Comparison of ENCODE assay signal across 1 cellular context in the genomic region with DNA sequence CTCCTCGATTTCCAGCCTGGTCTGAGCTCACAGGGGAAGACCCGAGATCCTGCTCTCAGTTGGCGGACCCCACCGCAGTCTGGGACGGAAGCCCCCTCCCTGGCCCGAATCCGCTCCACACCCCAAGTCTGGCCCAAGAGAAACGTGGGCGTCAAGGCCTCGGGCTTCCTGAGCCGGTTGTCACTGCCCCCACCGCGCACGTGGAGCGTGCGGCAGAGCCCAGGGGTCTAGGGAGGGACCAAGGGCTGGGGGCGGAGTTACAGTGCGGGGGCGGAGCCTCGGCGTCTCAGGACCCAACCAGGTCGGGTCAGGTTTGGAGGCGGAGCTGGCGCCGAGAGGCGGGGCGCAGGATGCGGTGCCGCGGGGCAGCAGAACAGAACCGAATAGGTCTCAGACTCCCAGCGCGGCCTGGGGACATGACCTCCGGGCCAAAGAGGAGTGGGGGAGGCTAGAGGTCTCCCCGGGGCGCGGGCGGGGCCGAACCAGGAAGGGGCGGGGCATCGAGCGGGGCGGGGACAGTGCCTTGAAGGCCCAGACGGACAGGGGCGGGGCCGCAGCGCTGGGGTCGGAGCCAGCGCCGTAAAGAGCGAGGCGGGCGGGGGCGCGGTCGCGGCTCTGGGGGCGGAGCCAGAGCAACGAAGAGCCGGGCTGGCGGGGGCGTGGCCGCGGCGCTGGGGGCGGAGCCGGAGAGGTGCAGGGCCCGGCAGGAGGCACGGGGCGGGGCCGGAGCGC.
TF ChIP-seq lines count a peak whose summit lies in the region.

No MANE protein-coding gene starts in this region.

TF ChIP-seq in HepG2, 621 proteins besides CTCF, POLR2A, EP300 and RAD21 (continued from another document and continues in another):
- TF ChIP-seq, protein P1, sequence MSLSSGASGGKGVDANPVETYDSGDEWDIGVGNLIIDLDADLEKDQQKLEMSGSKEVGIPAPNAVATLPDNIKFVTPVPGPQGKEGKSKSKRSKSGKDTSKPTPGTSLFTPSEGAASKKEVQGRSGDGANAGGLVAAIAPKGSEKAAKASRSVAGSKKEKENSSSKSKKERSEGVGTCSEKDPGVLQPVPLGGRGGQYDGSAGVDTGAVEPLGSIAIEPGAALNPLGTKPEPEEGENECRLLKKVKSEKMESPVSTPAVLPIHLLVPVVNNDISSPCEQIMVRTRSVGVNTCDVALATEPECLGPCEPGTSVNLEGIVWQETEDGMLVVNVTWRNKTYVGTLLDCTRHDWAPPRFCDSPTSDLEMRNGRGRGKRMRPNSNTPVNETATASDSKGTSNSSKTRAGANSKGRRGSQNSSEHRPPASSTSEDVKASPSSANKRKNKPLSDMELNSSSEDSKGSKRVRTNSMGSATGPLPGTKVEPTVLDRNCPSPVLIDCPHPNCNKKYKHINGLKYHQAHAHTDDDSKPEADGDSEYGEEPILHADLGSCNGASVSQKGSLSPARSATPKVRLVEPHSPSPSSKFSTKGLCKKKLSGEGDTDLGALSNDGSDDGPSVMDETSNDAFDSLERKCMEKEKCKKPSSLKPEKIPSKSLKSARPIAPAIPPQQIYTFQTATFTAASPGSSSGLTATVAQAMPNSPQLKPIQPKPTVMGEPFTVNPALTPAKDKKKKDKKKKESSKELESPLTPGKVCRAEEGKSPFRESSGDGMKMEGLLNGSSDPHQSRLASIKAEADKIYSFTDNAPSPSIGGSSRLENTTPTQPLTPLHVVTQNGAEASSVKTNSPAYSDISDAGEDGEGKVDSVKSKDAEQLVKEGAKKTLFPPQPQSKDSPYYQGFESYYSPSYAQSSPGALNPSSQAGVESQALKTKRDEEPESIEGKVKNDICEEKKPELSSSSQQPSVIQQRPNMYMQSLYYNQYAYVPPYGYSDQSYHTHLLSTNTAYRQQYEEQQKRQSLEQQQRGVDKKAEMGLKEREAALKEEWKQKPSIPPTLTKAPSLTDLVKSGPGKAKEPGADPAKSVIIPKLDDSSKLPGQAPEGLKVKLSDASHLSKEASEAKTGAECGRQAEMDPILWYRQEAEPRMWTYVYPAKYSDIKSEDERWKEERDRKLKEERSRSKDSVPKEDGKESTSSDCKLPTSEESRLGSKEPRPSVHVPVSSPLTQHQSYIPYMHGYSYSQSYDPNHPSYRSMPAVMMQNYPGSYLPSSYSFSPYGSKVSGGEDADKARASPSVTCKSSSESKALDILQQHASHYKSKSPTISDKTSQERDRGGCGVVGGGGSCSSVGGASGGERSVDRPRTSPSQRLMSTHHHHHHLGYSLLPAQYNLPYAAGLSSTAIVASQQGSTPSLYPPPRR (CRISPR knock-in tag; IDR thresholded peaks at IDR 0.05; ENCODE audit: borderline replicate concordance), result peak; percentile 55; the same call in 1 of the 2 replicates
- TF ChIP-seq ZNF337 (CRISPR knock-in tag; IDR thresholded peaks at IDR 0.05; ENCODE audit: borderline replicate concordance, low read depth) (no peak; the same call in 1 of the 2 replicates), ZNF24 (IDR thresholded peaks at IDR 0.05) (no peak), RBM39 (IDR thresholded peaks at IDR 0.05; ENCODE audit: low read depth, low read length, poor library complexity, severe bottlenecking) (peak; percentile 76), KLF6 (CRISPR knock-in tag; IDR thresholded peaks at IDR 0.05) (peak; percentile 90), ZNF563 (CRISPR knock-in tag; IDR thresholded peaks at IDR 0.05) (peak; percentile 95), CCDC6 (CRISPR knock-in tag; IDR thresholded peaks at IDR 0.05) (peak; percentile 90; the same call in 1 of the 2 replicates), GATA4 (IDR thresholded peaks at IDR 0.05; ENCODE audit: borderline replicate concordance, low read depth) (no peak), HNF1B (CRISPR knock-in tag; IDR thresholded peaks at IDR 0.05) (peak; percentile 96), ZBTB8A (CRISPR knock-in tag; IDR thresholded peaks at IDR 0.05; ENCODE audit: borderline replicate concordance, low read depth) (peak; percentile 88; the same call in 1 of the 2 replicates), ZNF878 (CRISPR knock-in tag; IDR thresholded peaks at IDR 0.05) (no peak), ZNF280D (CRISPR knock-in tag; IDR thresholded peaks at IDR 0.05) (peak; percentile 89; the same call in 1 of the 2 replicates), ZFX (CRISPR knock-in tag; IDR thresholded peaks at IDR 0.05; ENCODE audit: low read depth) (peak; percentile 70; the same call in 1 of the 2 replicates), ZFP36 (IDR thresholded peaks at IDR 0.05; ENCODE audit: borderline replicate concordance, low read depth, low read length, partially characterized antibody) (no peak), SAFB2 (CRISPR knock-in tag; IDR thresholded peaks at IDR 0.05; ENCODE audit: borderline replicate concordance, low read depth) (peak; percentile 94), FOSL2 (CRISPR knock-in tag; IDR thresholded peaks at IDR 0.05) (no peak; the same call in 1 of the 2 replicates), THAP8 (CRISPR knock-in tag; IDR thresholded peaks at IDR 0.05; ENCODE audit: borderline replicate concordance) (no peak), MYNN (CRISPR knock-in tag; IDR thresholded peaks at IDR 0.05; ENCODE audit: low read depth) (no peak), TGIF2 (CRISPR knock-in tag; IDR thresholded peaks at IDR 0.05) (peak; percentile 96), ZNF460 (CRISPR knock-in tag; IDR thresholded peaks at IDR 0.05; ENCODE audit: borderline replicate concordance) (no peak), STAT6 (CRISPR knock-in tag; IDR thresholded peaks at IDR 0.05; ENCODE audit: borderline replicate concordance) (no peak), ZNF251 (CRISPR knock-in tag; IDR thresholded peaks at IDR 0.05) (0 out of 2 replicates have a peak, but pooled peaks have one; percentile 58), SP5 (CRISPR knock-in tag; IDR thresholded peaks at IDR 0.05; ENCODE audit: borderline replicate concordance, low read depth) (no peak; the same call in 1 of the 2 replicates), FOXJ3 (CRISPR knock-in tag; IDR thresholded peaks at IDR 0.05; ENCODE audit: borderline replicate concordance) (no peak), TAF15 (IDR thresholded peaks at IDR 0.05; ENCODE audit: low read depth, low read length, poor library complexity, severe bottlenecking) (peak; percentile 86), ZNF580 (CRISPR knock-in tag; IDR thresholded peaks at IDR 0.05; ENCODE audit: borderline replicate concordance, low read depth) (peak; percentile 92; the same call in 1 of the 2 replicates)
- TF ChIP-seq, protein P2, sequence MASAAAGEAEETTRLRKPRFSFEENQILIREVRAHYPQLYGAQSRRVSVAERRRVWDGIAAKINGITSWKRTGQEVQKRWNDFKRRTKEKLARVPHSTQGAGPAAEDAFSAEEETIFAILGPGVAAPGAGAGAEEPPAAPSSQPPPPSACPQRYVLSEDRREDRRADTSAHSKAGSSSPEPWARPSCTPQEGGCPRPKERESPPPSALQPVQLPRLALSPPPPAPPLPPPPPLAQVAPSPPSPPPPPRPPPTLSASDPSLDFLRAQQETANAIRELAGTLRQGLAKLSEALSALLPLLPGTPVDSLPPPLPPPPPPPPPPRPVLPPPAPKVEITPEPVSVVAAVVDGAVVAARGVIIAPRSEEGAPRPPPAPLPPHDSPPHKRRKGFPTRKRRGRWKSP (CRISPR knock-in tag; IDR thresholded peaks at IDR 0.05), result peak; percentile 89
- TF ChIP-seq, protein P3, sequence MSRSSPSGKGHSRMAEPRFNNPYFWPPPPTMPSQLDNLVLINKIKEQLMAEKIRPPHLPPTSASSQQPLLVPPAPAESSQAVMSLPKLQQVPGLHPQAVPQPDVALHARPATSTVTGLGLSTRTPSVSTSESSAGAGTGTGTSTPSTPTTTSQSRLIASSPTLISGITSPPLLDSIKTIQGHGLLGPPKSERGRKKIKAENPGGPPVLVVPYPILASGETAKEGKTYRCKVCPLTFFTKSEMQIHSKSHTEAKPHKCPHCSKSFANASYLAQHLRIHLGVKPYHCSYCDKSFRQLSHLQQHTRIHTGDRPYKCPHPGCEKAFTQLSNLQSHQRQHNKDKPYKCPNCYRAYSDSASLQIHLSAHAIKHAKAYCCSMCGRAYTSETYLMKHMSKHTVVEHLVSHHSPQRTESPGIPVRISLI (CRISPR knock-in tag; IDR thresholded peaks at IDR 0.05; ENCODE audit: borderline replicate concordance), result 0 out of 2 replicates have a peak, but pooled peaks have one; percentile 26
- TF ChIP-seq, protein P4, sequence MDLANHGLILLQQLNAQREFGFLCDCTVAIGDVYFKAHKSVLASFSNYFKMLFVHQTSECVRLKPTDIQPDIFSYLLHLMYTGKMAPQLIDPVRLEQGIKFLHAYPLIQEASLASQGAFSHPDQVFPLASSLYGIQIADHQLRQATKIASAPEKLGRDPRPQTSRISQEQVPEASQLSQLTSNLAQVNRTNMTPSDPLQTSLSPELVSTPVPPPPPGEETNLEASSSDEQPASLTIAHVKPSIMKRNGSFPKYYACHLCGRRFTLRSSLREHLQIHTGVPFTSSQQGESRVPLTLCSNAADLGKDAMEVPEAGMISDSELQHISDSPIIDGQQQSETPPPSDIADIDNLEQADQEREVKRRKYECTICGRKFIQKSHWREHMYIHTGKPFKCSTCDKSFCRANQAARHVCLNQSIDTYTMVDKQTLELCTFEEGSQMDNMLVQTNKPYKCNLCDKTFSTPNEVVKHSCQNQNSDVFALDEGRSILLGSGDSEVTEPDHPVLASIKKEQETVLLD (CRISPR knock-in tag; IDR thresholded peaks at IDR 0.05; ENCODE audit: low read depth), result peak; percentile 79
- TF ChIP-seq, protein P5, sequence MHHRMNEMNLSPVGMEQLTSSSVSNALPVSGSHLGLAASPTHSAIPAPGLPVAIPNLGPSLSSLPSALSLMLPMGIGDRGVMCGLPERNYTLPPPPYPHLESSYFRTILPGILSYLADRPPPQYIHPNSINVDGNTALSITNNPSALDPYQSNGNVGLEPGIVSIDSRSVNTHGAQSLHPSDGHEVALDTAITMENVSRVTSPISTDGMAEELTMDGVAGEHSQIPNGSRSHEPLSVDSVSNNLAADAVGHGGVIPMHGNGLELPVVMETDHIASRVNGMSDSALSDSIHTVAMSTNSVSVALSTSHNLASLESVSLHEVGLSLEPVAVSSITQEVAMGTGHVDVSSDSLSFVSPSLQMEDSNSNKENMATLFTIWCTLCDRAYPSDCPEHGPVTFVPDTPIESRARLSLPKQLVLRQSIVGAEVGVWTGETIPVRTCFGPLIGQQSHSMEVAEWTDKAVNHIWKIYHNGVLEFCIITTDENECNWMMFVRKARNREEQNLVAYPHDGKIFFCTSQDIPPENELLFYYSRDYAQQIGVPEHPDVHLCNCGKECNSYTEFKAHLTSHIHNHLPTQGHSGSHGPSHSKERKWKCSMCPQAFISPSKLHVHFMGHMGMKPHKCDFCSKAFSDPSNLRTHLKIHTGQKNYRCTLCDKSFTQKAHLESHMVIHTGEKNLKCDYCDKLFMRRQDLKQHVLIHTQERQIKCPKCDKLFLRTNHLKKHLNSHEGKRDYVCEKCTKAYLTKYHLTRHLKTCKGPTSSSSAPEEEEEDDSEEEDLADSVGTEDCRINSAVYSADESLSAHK (CRISPR knock-in tag; IDR thresholded peaks at IDR 0.05; ENCODE audit: borderline replicate concordance), result no peak
- TF ChIP-seq, protein P6, sequence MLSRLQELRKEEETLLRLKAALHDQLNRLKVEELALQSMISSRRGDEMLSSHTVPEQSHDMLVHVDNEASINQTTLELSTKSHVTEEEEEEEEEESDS (CRISPR knock-in tag; IDR thresholded peaks at IDR 0.05; ENCODE audit: borderline replicate concordance), result no peak
